ENCODE assay signal across 12 cellular contexts in the genomic region with DNA sequence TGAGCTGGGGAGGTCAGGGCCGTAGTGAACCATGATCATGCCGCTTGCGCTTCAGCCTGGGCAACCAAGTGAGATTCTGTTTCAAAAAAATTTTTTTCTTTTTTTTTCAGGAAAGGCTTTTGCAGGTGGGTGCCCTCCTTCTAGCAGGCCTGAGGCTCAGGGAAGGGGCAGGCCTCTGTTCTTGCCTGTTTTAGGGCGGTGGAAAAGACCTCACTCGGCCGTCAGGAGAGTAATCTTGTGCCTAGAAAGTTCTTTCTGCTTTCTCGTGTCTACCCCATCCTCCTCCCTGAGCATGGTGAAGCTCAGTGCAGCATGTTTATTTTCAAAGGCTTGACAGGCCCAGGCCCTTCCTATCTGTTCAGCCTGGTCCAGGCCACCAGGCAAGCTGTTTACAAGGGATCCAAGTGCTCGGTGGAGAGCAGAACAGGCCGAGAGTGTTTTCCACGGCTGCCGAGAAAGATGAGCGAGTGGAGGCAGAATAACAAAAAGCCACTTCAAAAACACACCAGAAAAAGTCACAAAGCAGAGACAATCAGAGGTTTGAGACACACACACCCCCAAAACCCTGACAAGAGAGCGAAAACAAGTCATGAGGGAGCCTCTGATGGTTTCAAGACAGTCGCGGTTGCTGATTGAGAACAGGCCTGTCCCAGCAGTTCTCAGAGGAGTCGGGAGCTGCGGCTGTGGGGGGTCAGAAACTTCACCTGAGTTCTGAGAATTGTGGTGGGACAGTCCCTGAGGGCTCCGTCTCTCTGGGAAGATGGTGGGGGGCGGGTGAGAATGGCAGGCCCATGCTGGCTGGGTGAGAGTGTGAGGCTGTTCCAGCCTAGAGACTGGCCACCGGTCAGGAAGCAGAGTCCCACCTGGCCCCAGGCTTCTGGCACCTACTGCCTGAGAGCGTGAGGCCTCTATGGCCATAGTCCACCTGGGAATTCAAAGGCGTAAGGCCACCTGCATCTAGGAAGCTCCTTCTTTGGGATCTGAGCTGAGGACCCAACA. TPM values are rescaled to one million over a fixed set of nuclear protein-coding genes. Genes with fewer than 3 reads are reported as not detected.
DNase-seq lines count a peak whose midpoint lies in the region; ATAC-seq and TF ChIP-seq lines count a peak whose summit lies in the region.
"Had no signal": no experiment of that assay in that cellular context is flagged by ENCODE, and none has a peak within 500 bp of the region (broad histone marks: within the 10 kb centered on the region; RNA-seq: fewer than 3 reads in every experiment).

No MANE protein-coding gene starts in this region.

- CTCF ChIA-PET in activated CD8-positive, alpha-beta memory T cell treated with anti-CD3 and anti-CD28 coated beads, Interleukin-2, amount 10 ng/mL, durations not matched to agents 7 days and 5 days (lab: Charles Lee), result interaction anchor here (0.9 to 4.6 kb wide), 9 partner anchors 12 to 411 kb away, joined by 3 to 52 read pairs (median 3); a partner anchor contains a TSS

- no peaks in the 10 kb centered on the region for H3K9me3 Mint-ChIP-seq in activated CD8-positive, alpha-beta memory T cell treated with anti-CD3 and anti-CD28 coated beads, Interleukin-2, amount 10 ng/mL, durations not matched to agents 7 days and 5 days (ENCODE audit: low read depth)
- H3K9me3 Mint-ChIP-seq in neural progenitor cell, result no peaks in the 10 kb centered on the region

- no peaks in the 10 kb centered on the region for H3K27me3 Mint-ChIP-seq in activated CD8-positive, alpha-beta memory T cell treated with anti-CD3 and anti-CD28 coated beads, Interleukin-2, amount 10 ng/mL, durations not matched to agents 7 days and 5 days
- H3K27me3 Mint-ChIP-seq in neural progenitor cell (ENCODE audit: insufficient read depth, low read depth), result peaks cover 4% of the 10 kb centered on the region

- peaks cover 7% of the 10 kb centered on the region for H3K36me3 Mint-ChIP-seq in activated CD8-positive, alpha-beta memory T cell treated with anti-CD3 and anti-CD28 coated beads, Interleukin-2, amount 10 ng/mL, durations not matched to agents 7 days and 5 days
- no peaks in the 10 kb centered on the region for H3K36me3 Mint-ChIP-seq in neural progenitor cell

- H3K27me3 ChIP-seq in neural progenitor cell, result no peaks in the 10 kb centered on the region
- H3K27me3 ChIP-seq: thyroid gland had no signal

- H3K27ac Mint-ChIP-seq in activated CD8-positive, alpha-beta memory T cell treated with anti-CD3 and anti-CD28 coated beads, Interleukin-2, amount 10 ng/mL, durations not matched to agents 7 days and 5 days, result peak overlapping the region; percentile 92
- H3K27ac Mint-ChIP-seq in neural progenitor cell, result no peak overlapping the region

- H4K20me1 ChIP-seq in neural progenitor cell (ENCODE audit: low read depth), result no peaks in the 10 kb centered on the region

- no peaks in the 10 kb centered on the region for H3K4me1 ChIP-seq in neural progenitor cell

- H3K9ac ChIP-seq in neural progenitor cell, result no peak overlapping the region

- H3K79me2 ChIP-seq in neural progenitor cell (ENCODE audit: low read depth), result no peaks in the 10 kb centered on the region

- H3K4me3 ChIP-seq in fibroblast of villous mesenchyme (ENCODE audit: low read depth, low read length) (no peak overlapping the region), neural progenitor cell (no peak overlapping the region)
- H3K4me3 ChIP-seq: thyroid gland had no signal

- H3K9me3 ChIP-seq in neural progenitor cell (ENCODE audit: low read depth), result no peaks in the 10 kb centered on the region
- H3K9me3 ChIP-seq: thyroid gland had no signal

- no peaks in the 10 kb centered on the region for H3K36me3 ChIP-seq in neural progenitor cell
- H3K36me3 ChIP-seq: thyroid gland had no signal

- DNase-seq in GM20000 (ENCODE audit: low spot score) (peak; percentile 55), fibroblast of villous mesenchyme (ENCODE audit: low read depth) (peak; percentile 40), neural progenitor cell (ENCODE audit: low spot score) (no peak)
- peak; percentile 79 for DNase-seq in activated CD8-positive, alpha-beta memory T cell treated with anti-CD3 and anti-CD28 coated beads, Interleukin-2, amount 10 ng/mL, durations not matched to agents 7 days and 5 days
- peak; percentile 62 for DNase-seq in stimulated activated CD8-positive, alpha-beta memory T cell treated with anti-CD3 and anti-CD28 coated beads, Interleukin-4, amount 100 ng/mL, for 24 hours (ENCODE audit: low read depth)
- DNase-seq: NCI-H1092, thyroid gland had no signal

- H3K27ac ChIP-seq in neural progenitor cell, result no peak overlapping the region
- H3K27ac ChIP-seq: thyroid gland had no signal

- TF ChIP-seq CTCF in GM20000 (IDR thresholded peaks at IDR 0.05; ENCODE audit: extremely low read depth, missing control alignments) (no peak), fibroblast of villous mesenchyme (IDR thresholded peaks at IDR 0.05; ENCODE audit: insufficient read depth, low read depth, low read length) (no peak), neural progenitor cell (IDR thresholded peaks at IDR 0.05) (no peak)

- H3K4me2 ChIP-seq in neural progenitor cell, result no peak overlapping the region

- no peak overlapping the region for H2AFZ ChIP-seq in neural progenitor cell (replicated peaks)

- ATAC-seq in activated CD8-positive, alpha-beta memory T cell treated with anti-CD3 and anti-CD28 coated beads, Interleukin-2, amount 10 ng/mL, durations not matched to agents 7 days and 5 days, result peak; percentile 32
- no peak for ATAC-seq in GM21447 (IDR thresholded peaks at IDR 0.05; ENCODE audit: unreplicated experiment)
- no peak for ATAC-seq in HG03571 (IDR thresholded peaks at IDR 0.05; ENCODE audit: unreplicated experiment)
- ATAC-seq in GM21529 (IDR thresholded peaks at IDR 0.05; ENCODE audit: unreplicated experiment), result no peak

- peak overlapping the region; percentile 45 for H3K4me3 Mint-ChIP-seq in activated CD8-positive, alpha-beta memory T cell treated with anti-CD3 and anti-CD28 coated beads, Interleukin-2, amount 10 ng/mL, durations not matched to agents 7 days and 5 days
- no peak overlapping the region for H3K4me3 Mint-ChIP-seq in neural progenitor cell

- no peaks in the 10 kb centered on the region for H3F3A ChIP-seq in neural progenitor cell (ENCODE audit: low read depth)

- peaks cover 97% of the 10 kb centered on the region for H3K4me1 Mint-ChIP-seq in activated CD8-positive, alpha-beta memory T cell treated with anti-CD3 and anti-CD28 coated beads, Interleukin-2, amount 10 ng/mL, durations not matched to agents 7 days and 5 days
- no peaks in the 10 kb centered on the region for H3K4me1 Mint-ChIP-seq in neural progenitor cell

RNA-seq across cellular contexts. Expression of a gene that starts 37.5 kb away (rescaled TPM):
- 10 to 100 TPM; 43.5 to 83.9 TPM for total RNA-seq in activated CD8-positive, alpha-beta memory T cell treated with anti-CD3 and anti-CD28 coated beads, Interleukin-2, amount 10 ng/mL, durations not matched to agents 7 days and 5 days
- not detected in 2 replicates for total RNA-seq in fibroblast of villous mesenchyme
- total RNA-seq in neural progenitor cell (ENCODE audit: low replicate concordance), result 0.37 TPM in 1 of 2 replicates, not detected in the other
- total RNA-seq: Daoy, RPMI7951 had no signal

RNA-seq across cellular contexts. Expression of a gene that starts 44.9 kb away (rescaled TPM):
- 100 to 1,000 TPM in 1 of 2 experiments, 10 to 100 TPM in 1; 90.7 to 110 TPM for total RNA-seq in activated CD8-positive, alpha-beta memory T cell treated with anti-CD3 and anti-CD28 coated beads, Interleukin-2, amount 10 ng/mL, durations not matched to agents 7 days and 5 days
- total RNA-seq in fibroblast of villous mesenchyme, result 81.2 and 108 TPM in 2 replicates
- total RNA-seq in neural progenitor cell (ENCODE audit: low replicate concordance), result 179 and 237 TPM in 2 replicates

Comparison
In these comparisons a context has a peak if more than half of its experiments do, and no peak if none do; other contexts are left out.
1. RNA of a gene that starts 37.5 kb away (total RNA-seq): 43.5 to 83.9 TPM in activated CD8-positive, alpha-beta memory T cell treated with anti-CD3 and anti-CD28 coated beads, Interleukin-2, amount 10 ng/mL, durations not matched to agents 7 days and 5 days; not detected in fibroblast of villous mesenchyme and 0.37 TPM in neural progenitor cell; every median in the first group is over 10 times any median in the second.